In the genomic region with DNA sequence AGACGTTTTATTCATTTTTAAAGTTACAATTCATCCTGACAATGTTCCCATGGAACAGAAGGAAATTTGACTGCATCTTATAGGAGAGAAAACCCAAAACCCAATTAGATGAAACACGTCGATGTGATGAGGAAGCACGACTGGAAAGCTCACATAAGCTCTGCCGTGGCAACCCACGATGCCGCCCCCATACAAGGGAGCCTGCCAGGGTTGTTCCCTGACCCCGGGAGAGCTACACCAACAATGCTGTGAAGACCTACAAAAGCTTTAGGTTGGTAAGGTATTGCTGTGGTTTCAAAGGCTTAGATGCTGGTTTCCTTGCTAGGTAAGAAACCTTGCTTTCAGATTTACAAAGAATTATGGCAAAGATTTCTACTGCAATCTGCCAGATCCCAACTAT, we compare ENCODE assay signal across 13 cellular contexts.
A peak's percentile ranks its signal among the peaks of the same experiment; 100 is the strongest.
DNase-seq lines count a peak whose midpoint lies in the region; ATAC-seq and TF ChIP-seq lines count a peak whose summit lies in the region.
"Had no signal": no experiment of that assay in that cellular context is flagged by ENCODE, and none has a peak within 500 bp of the region (broad histone marks: within the 10 kb centered on the region; RNA-seq: fewer than 3 reads in every experiment).

No MANE protein-coding gene starts in this region.

- no peaks in the 10 kb centered on the region for H4K20me1 ChIP-seq in osteoblast (ENCODE audit: insufficient read depth, low read length)

- H3K9me3 Mint-ChIP-seq in CD4-positive, alpha-beta T cell = no peaks in the 10 kb centered on the region
- no peaks in the 10 kb centered on the region for H3K9me3 Mint-ChIP-seq in HFFc6
- H3K9me3 Mint-ChIP-seq: immature natural killer cell had no signal

- peaks cover 55% of the 10 kb centered on the region for H3K4me1 Mint-ChIP-seq in CD4-positive, alpha-beta T cell (ENCODE audit: low read depth)
- peaks cover 24% of the 10 kb centered on the region for H3K4me1 Mint-ChIP-seq in HFFc6 (ENCODE audit: low read depth)

- peaks cover 10% of the 10 kb centered on the region for H3K79me2 ChIP-seq in osteoblast (ENCODE audit: insufficient read depth, low read length)

- no peak for DNase-seq in CD4-positive, alpha-beta T cell
- no peak for DNase-seq in HFFc6
- DNase-seq in dorsolateral prefrontal cortex = peak in 2 of 10 donors; percentile 41 to 55
- peak; percentile 34 for DNase-seq in osteoblast (ENCODE audit: insufficient read length, low spot score, missing footprints)
- no peak for DNase-seq in stimulated activated CD4-positive, alpha-beta T cell treated with anti-CD3 and anti-CD28 coated beads, Interleukin-2, amount 100 ng/mL, for 24 hours
- DNase-seq in epidermal melanocyte (ENCODE audit: insufficient read length, low spot score) = no peak
- DNase-seq: immature natural killer cell, NCI-H187 treated with DMSO at 0.1 percent for 48 hours, NCI-H526, pancreas, PC-3 had no signal

- no peak overlapping the region for H3K27ac ChIP-seq in CD4-positive, alpha-beta T cell (ENCODE audit: low read depth, low read length)
- H3K27ac ChIP-seq in dorsolateral prefrontal cortex (peak overlapping the region in 42 of 59 donors; percentile 12 to 82 (median 54)), osteoblast (ENCODE audit: low read depth, low read length) (peak overlapping the region; percentile 70)
- H3K27ac ChIP-seq: pancreas, VCaP had no signal

- H3K27me3 Mint-ChIP-seq in CD4-positive, alpha-beta T cell = no peaks in the 10 kb centered on the region
- no peaks in the 10 kb centered on the region; the same call in 1 of the 2 replicates for H3K27me3 Mint-ChIP-seq in HFFc6 (ENCODE audit: insufficient read depth)

- CTCF ChIA-PET in CD4-positive, alpha-beta T cell (lab: Charles Lee) = interaction anchor here (0.9 kb wide), 1 partner anchor 27 kb away, joined by 3 read pairs; no protein-coding TSS in a partner anchor

- ATAC-seq in CD4-positive, alpha-beta T cell (ENCODE audit: poor library complexity) = peak; percentile 39
- ATAC-seq in HG02759 (IDR thresholded peaks at IDR 0.05; ENCODE audit: unreplicated experiment) = no peak
- ATAC-seq: PC-3 had no signal

- peak overlapping the region; percentile 65 for H3K4me3 Mint-ChIP-seq in CD4-positive, alpha-beta T cell
- H3K4me3 Mint-ChIP-seq in HFFc6 = peak overlapping the region; percentile 54
- H3K4me3 Mint-ChIP-seq: immature natural killer cell had no signal

- no peak for TF ChIP-seq CTCF in CD4-positive, alpha-beta T cell (IDR thresholded peaks at IDR 0.05)
- TF ChIP-seq CTCF in HFFc6 (IDR thresholded peaks at IDR 0.05) (no peak), dorsolateral prefrontal cortex (IDR thresholded peaks at IDR 0.05 in 54 of 56, conservative IDR thresholded peaks at IDR 0.05 in 2 of 56; ENCODE audit: low read depth in 1 of 56, partially characterized antibody in 56 of 56) (no peak), osteoblast (IDR thresholded peaks at IDR 0.05; ENCODE audit: extremely low read depth, low read depth, low read length) (no peak)

- peak overlapping the region; percentile 74 for H3K27ac Mint-ChIP-seq in CD4-positive, alpha-beta T cell
- H3K27ac Mint-ChIP-seq in HFFc6 = no peak overlapping the region

- no peak overlapping the region for H2AFZ ChIP-seq in osteoblast (ENCODE audit: low read length)

- peaks cover 37% of the 10 kb centered on the region for H3K36me3 Mint-ChIP-seq in CD4-positive, alpha-beta T cell (ENCODE audit: low read depth)
- H3K36me3 Mint-ChIP-seq in HFFc6 (ENCODE audit: low read depth) = peaks cover 6% of the 10 kb centered on the region; the same call in 1 of the 2 replicates

- H3K4me1 ChIP-seq in osteoblast (ENCODE audit: insufficient read depth, low read length) = peaks cover 13% of the 10 kb centered on the region
- H3K4me1 ChIP-seq: pancreas had no signal

- intact Hi-C loops in CD4-positive, alpha-beta T cell (cut with DNase I, micrococcal nuclease) = no loop called here
- intact Hi-C loops in dorsolateral prefrontal cortex (cut with DNase I) = no loop called here

- H3K4me2 ChIP-seq in osteoblast (ENCODE audit: insufficient read depth, low read length) = peak overlapping the region; percentile 78

- no peaks in the 10 kb centered on the region for H3K27me3 ChIP-seq in CD4-positive, alpha-beta T cell (ENCODE audit: control insufficient read depth, insufficient read depth, low read length)
- H3K27me3 ChIP-seq in dorsolateral prefrontal cortex (no peaks in the 10 kb centered on the region), osteoblast (ENCODE audit: insufficient read depth, low read length) (no peaks in the 10 kb centered on the region)
- H3K27me3 ChIP-seq: pancreas had no signal

- peaks cover 6% of the 10 kb centered on the region for H3K36me3 ChIP-seq in osteoblast (ENCODE audit: insufficient read depth, low read length)
- H3K36me3 ChIP-seq: pancreas had no signal

- H3K4me3 ChIP-seq in dorsolateral prefrontal cortex = peak overlapping the region in 33 of 59 donors; percentile 1 to 48 (median 22)
- peak overlapping the region; percentile 54 for H3K4me3 ChIP-seq in osteoblast (ENCODE audit: insufficient read depth, low read length)
- H3K4me3 ChIP-seq: pancreas had no signal

- POLR2A ChIA-PET in CD4-positive, alpha-beta T cell (lab: Charles Lee) = interaction anchor here (0.6 to 1.3 kb wide), 3 partner anchors 14 to 410 kb away, joined by 3 to 9 read pairs (median 4); no protein-coding TSS in a partner anchor

- H3K9me3 ChIP-seq in CD4-positive, alpha-beta T cell (ENCODE audit: control insufficient read depth, low read length) = no peaks in the 10 kb centered on the region
- no peaks in the 10 kb centered on the region for H3K9me3 ChIP-seq in osteoblast (ENCODE audit: low read depth, low read length)
- H3K9me3 ChIP-seq: pancreas had no signal
